In the genomic region with DNA sequence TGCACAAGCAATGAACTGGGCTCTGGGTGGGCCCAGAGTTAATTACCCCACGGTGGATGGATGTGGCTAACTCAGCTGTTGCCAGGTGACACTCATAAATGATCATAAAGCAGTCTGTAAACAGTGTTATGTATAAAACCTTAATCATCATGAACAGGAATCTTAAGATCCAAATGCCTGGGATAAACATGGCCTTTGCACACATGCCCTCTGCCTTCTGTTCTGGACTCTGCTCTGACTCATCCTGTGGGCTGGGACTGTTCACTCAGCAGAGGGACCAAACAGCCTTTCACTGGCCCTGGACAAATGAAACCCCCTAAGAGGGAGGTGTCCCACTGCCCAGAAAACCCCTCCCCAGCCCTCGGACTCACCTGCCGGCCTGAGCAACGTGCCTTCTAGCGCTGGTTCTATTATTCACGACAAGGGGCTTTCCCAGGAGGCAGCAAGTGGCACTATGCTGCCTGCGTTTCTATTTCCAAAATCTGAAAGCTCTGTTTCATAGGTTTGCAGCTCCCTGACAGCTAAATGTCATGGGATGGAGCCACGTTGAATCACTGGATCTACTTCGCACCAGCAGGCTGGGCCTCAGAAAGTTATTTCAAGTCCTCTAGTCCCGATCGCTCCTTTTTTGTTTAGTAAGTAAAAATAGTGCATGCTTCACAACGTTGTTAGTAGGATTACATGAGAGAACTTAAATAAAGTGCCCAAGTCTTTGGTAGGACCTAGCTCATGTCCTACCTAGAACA, we compare ENCODE assay signal across 13 cellular contexts. TPM values are rescaled to one million over a fixed set of nuclear protein-coding genes. Genes with fewer than 3 reads are reported as not detected.
A peak's percentile ranks its signal among the peaks of the same experiment; 100 is the strongest.
DNase-seq lines count a peak whose midpoint lies in the region; ATAC-seq and TF ChIP-seq lines count a peak whose summit lies in the region.
"Had no signal": no experiment of that assay in that cellular context is flagged by ENCODE, and none has a peak within 500 bp of the region (broad histone marks: within the 10 kb centered on the region; RNA-seq: fewer than 3 reads in every experiment).

No MANE protein-coding gene starts in this region.

- ATAC-seq in left ventricle myocardium superior (peak; percentile 14), gastrocnemius medialis (peak; percentile 48 to 88), HG03571 (IDR thresholded peaks at IDR 0.05; ENCODE audit: unreplicated experiment) (no peak)
- ATAC-seq: foreskin keratinocyte had no signal

- peak; percentile 35 for DNase-seq in Caki2 (ENCODE audit: low read depth)
- DNase-seq in WERI-Rb-1, result no peak
- no peak for DNase-seq in left ventricle myocardium superior
- peak in 1 of 2 donors; percentile 53 for DNase-seq in gastrocnemius medialis
- no peak for DNase-seq in SKM-1 treated with dmso at 0.1 percent for 144 hours (lab: John Stamatoyannopoulos, UW; ENCODE audit: unreplicated experiment)
- no peak for DNase-seq in Ammon's horn (ENCODE audit: low spot score)
- DNase-seq in DMS79 (lab: John Stamatoyannopoulos, UW), result no peak
- DNase-seq: activated T-cell treated with anti-CD3 and anti-CD28 coated beads for 4 hours; CD8-positive, alpha-beta memory T cell; midbrain; NCI-H1105 had no signal

- TF ChIP-seq CTCF in WERI-Rb-1 (IDR thresholded peaks at IDR 0.05; ENCODE audit: low read depth, low read length) (no peak), gastrocnemius medialis (IDR thresholded peaks at IDR 0.05 in 4 of 5, conservative IDR thresholded peaks at IDR 0.05 in 1 of 5) (no peak)

- intact Hi-C loops in left ventricle myocardium superior (cut with micrococcal nuclease), result no loop called here
- intact Hi-C loops in gastrocnemius medialis (cut with DNase I; ENCODE audit: low total_unique reads), result no loop called here

- H3K36me3 ChIP-seq in WERI-Rb-1 (no peaks in the 10 kb centered on the region), gastrocnemius medialis (no peaks in the 10 kb centered on the region)

- H3K27me3 ChIP-seq in WERI-Rb-1 (ENCODE audit: insufficient read depth, low read depth, severe bottlenecking), result no peaks in the 10 kb centered on the region
- no peaks in the 10 kb centered on the region for H3K27me3 ChIP-seq in gastrocnemius medialis
- H3K27me3 ChIP-seq: foreskin keratinocyte had no signal

- peak overlapping the region; percentile 44; the same call in 1 of the 2 replicates for H3K27ac ChIP-seq in WERI-Rb-1
- H3K27ac ChIP-seq in gastrocnemius medialis, result peak overlapping the region; percentile 79 to 88 (median 86)
- H3K27ac ChIP-seq: foreskin keratinocyte had no signal

- H3K9me3 ChIP-seq in WERI-Rb-1 (ENCODE audit: severe bottlenecking), result peaks cover 3% of the 10 kb centered on the region
- H3K9me3 ChIP-seq in gastrocnemius medialis, result no peaks in the 10 kb centered on the region

- H3K4me3 ChIP-seq in WERI-Rb-1 (ENCODE audit: low read depth, low read length) (no peak overlapping the region), gastrocnemius medialis (peak overlapping the region in 1 of 4 donors; percentile 19)

- peaks cover 64 to 71% of the 10 kb centered on the region in 2 donors for H3K4me1 ChIP-seq in gastrocnemius medialis
- H3K4me1 ChIP-seq: foreskin keratinocyte had no signal

- TF ChIP-seq POLR2A in gastrocnemius medialis (IDR thresholded peaks at IDR 0.05), result peak in 1 of 2 donors; percentile 24

- in situ Hi-C loops in Caki2 (cut with HindIII; ENCODE audit: low pct_unique_long_range_greater_than_20kb, low sequenced_read_pairs), result no loop called here
- in situ Hi-C loops in gastrocnemius medialis (cut with MboI; ENCODE audit: low sequenced_read_pairs in 4 of 4), result no loop called here

RNA-seq across cellular contexts. Expression of gene LARGE1, which starts 53.0 kb away (rescaled TPM):
- 9.7 and 15.0 TPM in 2 replicates for total RNA-seq in Caki2 (2014; rRNA removed; shearing (Covaris generic); ENCODE audit: low replicate concordance)
- total RNA-seq in left ventricle myocardium superior, result 147 TPM
- 10 to 100 TPM; 48.5 to 91.0 (median 68.4) TPM for total RNA-seq in gastrocnemius medialis
